ENCODE assay signal across 9 cellular contexts in the genomic region with DNA sequence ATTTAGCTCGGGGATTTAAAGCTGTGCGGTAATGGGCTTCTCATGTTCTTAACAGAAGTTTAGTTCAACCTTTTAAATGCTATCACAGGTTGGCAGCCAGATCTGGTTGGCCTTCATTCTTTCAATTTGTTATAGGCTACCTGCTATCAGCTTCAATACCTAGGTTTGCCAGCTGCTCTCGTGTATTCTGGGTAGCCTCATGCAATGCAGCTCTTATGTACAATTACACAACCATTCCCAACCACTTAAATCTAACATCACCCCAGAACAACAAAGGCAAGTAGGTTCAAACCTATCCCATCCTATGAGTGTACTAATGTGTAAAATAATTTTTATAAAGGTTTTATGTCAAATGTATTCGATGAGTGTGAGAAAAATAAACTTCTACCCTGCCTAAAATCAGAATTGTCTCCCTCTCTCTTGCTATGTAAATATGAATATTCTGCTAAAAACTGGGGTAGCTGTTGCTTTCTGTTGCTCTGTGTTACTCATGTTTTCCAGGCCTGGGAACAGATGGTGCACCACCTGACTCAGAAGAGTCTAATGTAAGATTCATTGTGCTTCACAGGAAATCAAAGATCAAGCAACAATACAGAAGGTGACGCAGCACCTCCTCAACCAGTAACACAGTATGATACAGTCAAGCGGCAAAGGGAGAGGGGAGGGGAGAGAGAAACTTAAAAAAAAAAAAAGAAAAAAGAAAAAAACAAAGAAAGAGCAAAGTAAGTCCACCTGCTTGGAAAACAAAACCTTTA.
DNase-seq lines count a peak whose midpoint lies in the region; TF ChIP-seq lines count a peak whose summit lies in the region.
"Had no signal": no experiment of that assay in that cellular context is flagged by ENCODE, and none has a peak within 500 bp of the region (broad histone marks: within the 10 kb centered on the region; RNA-seq: fewer than 3 reads in every experiment).

No MANE protein-coding gene starts in this region.

- DNase-seq in EH (ENCODE audit: low read depth), result peak; percentile 18
- peak; percentile 83 for DNase-seq in NCI-H1436 (lab: John Stamatoyannopoulos, UW)
- DNase-seq in brain microvascular endothelial cell, result peak; percentile 92
- DNase-seq in lung microvascular endothelial cell (ENCODE audit: low read depth in 2 of 2), result peak; percentile 74 to 98
- no peak for DNase-seq in SIG-M5 treated with dmso at 0.1 percent for 504 hours (lab: John Stamatoyannopoulos, UW; ENCODE audit: unreplicated experiment)
- DNase-seq in stimulated activated CD4-positive, alpha-beta T cell treated with anti-CD3 and anti-CD28 coated beads, Interleukin-15, amount 100 ng/mL, for 24 hours, result no peak
- DNase-seq in putamen (ENCODE audit: low spot score), result no peak
- DNase-seq: naive B cell had no signal

- no peak for TF ChIP-seq CTCF in brain microvascular endothelial cell (IDR thresholded peaks at IDR 0.05; ENCODE audit: low read depth, low read length, missing control alignments)

- H3K36me3 ChIP-seq in brain microvascular endothelial cell (replicated peaks), result no peaks in the 10 kb centered on the region

- H3K27me3 ChIP-seq in brain microvascular endothelial cell (replicated peaks), result no peaks in the 10 kb centered on the region

- peak overlapping the region; percentile 51 for H3K27ac ChIP-seq in brain microvascular endothelial cell
- H3K27ac ChIP-seq: HL-60 had no signal

- in situ Hi-C loops in brain microvascular endothelial cell (cut with HindIII; ENCODE audit: low pct_ligation_motif_present, low sequenced_read_pairs), result no loop called here

- no peak overlapping the region for H3K4me3 ChIP-seq in brain microvascular endothelial cell (ENCODE audit: low read depth, low read length)

Comparison
In these comparisons a context has a peak if more than half of its experiments do, and no peak if none do; other contexts are left out.
1. DNase-seq: peak in EH (single experiment), NCI-H1436 (single experiment), brain microvascular endothelial cell (single experiment) and lung microvascular endothelial cell (2 of 2); none in SIG-M5 treated with dmso at 0.1 percent for 504 hours (single experiment), stimulated activated CD4-positive, alpha-beta T cell treated with anti-CD3 and anti-CD28 coated beads, Interleukin-15, amount 100 ng/mL, for 24 hours (single experiment) and putamen (single experiment).